Comparison of ENCODE assay signal across 8 cellular contexts in the genomic region with DNA sequence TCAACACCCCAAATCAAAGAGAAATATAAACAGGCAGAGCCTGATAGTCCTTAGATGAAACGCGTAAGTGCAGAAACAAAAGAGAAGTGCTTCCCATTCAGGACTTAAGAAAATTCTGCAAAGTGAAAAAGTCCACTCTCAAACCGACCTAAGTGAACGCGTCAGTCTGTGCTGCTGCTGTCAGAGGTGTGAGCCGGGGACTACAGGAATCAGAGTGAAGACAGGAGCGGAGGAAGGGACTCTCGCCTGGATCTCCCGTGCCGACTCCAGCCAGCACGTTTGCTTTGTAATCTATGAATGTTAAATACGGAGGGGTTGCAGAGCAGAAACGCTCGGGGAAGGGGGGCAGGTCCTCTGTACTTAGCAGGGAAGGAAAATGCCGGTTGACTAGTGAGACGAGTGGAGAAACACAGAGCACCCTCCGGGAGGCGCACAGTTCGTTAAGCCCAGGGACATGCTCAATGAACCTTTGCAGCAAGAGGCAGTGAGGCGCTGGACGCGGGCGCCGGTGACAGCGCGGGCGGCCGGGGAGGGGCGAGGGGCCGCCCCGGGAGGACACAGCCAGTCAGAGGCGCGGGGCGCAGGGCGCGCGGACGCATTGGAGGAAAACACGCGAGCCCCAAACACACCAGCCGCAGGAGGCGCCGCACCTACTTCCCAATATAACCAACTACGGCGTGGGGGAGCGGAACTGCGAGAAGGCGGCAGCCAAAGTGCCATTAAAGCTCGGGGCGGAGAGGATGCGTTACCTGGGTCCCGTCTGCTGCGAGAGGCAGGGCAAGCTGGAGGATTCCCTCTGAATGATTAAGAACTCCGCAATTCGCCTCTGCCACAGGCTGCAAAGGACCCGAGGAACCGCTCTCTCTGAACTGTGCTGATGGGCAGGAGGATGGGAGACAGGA. TPM values are rescaled to one million over a fixed set of nuclear protein-coding genes. Genes with fewer than 3 reads are reported as not detected.
DNase-seq lines count a peak whose midpoint lies in the region; ATAC-seq, FAIRE-seq and TF ChIP-seq lines count a peak whose summit lies in the region.

Gene CNTN5 (plus strand): TSS at position 626 of the 902 bp plus-strand sequence.

- H3K4me1 Mint-ChIP-seq in activated CD8-positive, alpha-beta T cell treated with anti-CD3 and anti-CD28 coated beads, Interleukin-2, amount 10 ng/mL, durations not matched to agents 7 days and 5 days (ENCODE audit: low read depth) = peaks cover 6% of the 10 kb centered on the region
- peaks cover 15% of the 10 kb centered on the region for H3K4me1 Mint-ChIP-seq in neural progenitor cell

- H3K36me3 ChIP-seq in A673 (ENCODE audit: insufficient read depth, low read length, poor library complexity, severe bottlenecking) = no peaks in the 10 kb centered on the region
- H3K36me3 ChIP-seq in neural progenitor cell = no peaks in the 10 kb centered on the region

- peak within 1 kb of the TSS; percentile 22 for H3K4me3 Mint-ChIP-seq in activated CD8-positive, alpha-beta T cell treated with anti-CD3 and anti-CD28 coated beads, Interleukin-2, amount 10 ng/mL, durations not matched to agents 7 days and 5 days
- peak within 1 kb of the TSS; percentile 93 for H3K4me3 Mint-ChIP-seq in neural progenitor cell

- no peaks in the 10 kb centered on the region for H3K9me3 Mint-ChIP-seq in activated CD8-positive, alpha-beta T cell treated with anti-CD3 and anti-CD28 coated beads, Interleukin-2, amount 10 ng/mL, durations not matched to agents 7 days and 5 days (ENCODE audit: insufficient read depth)
- H3K9me3 Mint-ChIP-seq in neural progenitor cell = no peaks in the 10 kb centered on the region

- H3K79me2 ChIP-seq in neural progenitor cell (ENCODE audit: low read depth) = no peaks in the 10 kb centered on the region

- intact Hi-C loops in A673 (cut with micrococcal nuclease; ENCODE audit: unreplicated experiment) = loop anchor here (2.0 kb wide), 1 partner anchor 718 kb away; no protein-coding TSS in a partner anchor

- no peaks in the 10 kb centered on the region for H3K36me3 Mint-ChIP-seq in activated CD8-positive, alpha-beta T cell treated with anti-CD3 and anti-CD28 coated beads, Interleukin-2, amount 10 ng/mL, durations not matched to agents 7 days and 5 days (ENCODE audit: low read depth)
- H3K36me3 Mint-ChIP-seq in neural progenitor cell = no peaks in the 10 kb centered on the region

- CTCF ChIA-PET in A673 (lab: Charles Lee) = no interaction called here
- CTCF ChIA-PET in activated CD8-positive, alpha-beta T cell treated with anti-CD3 and anti-CD28 coated beads, Interleukin-2, amount 10 ng/mL, durations not matched to agents 7 days and 5 days (lab: Charles Lee) = no interaction called here

- no peaks in the 10 kb centered on the region for H4K20me1 ChIP-seq in neural progenitor cell (ENCODE audit: low read depth)

- no peak within 1 kb of the TSS for H3K27ac ChIP-seq in A673 (ENCODE audit: low read depth, low read length, poor library complexity, severe bottlenecking)
- no peak within 1 kb of the TSS for H3K27ac ChIP-seq in neural progenitor cell

- peak within 1 kb of the TSS; percentile 78 for H3K4me2 ChIP-seq in neural progenitor cell

- DNase-seq in A673 (ENCODE audit: low spot score) (peak; percentile 62), NCI-H1930 (lab: John Stamatoyannopoulos, UW) (peak; percentile 25 to 37), frontal cortex (ENCODE audit: low spot score in 2 of 2) (peak in 1 of 2 donors; percentile 15), neural progenitor cell (ENCODE audit: low spot score) (peak; percentile 85)
- peak; percentile 25 for DNase-seq in activated CD8-positive, alpha-beta T cell treated with anti-CD3 and anti-CD28 coated beads, Interleukin-2, amount 10 ng/mL, durations not matched to agents 7 days and 5 days

- H3K9me3 ChIP-seq in A673 (ENCODE audit: low read depth, low read length, poor library complexity, severe bottlenecking) (no peaks in the 10 kb centered on the region), neural progenitor cell (ENCODE audit: low read depth) (no peaks in the 10 kb centered on the region)

- ATAC-seq in GM19023 (IDR thresholded peaks at IDR 0.05; ENCODE audit: unreplicated experiment) = peak; percentile 54
- ATAC-seq in activated CD8-positive, alpha-beta T cell treated with anti-CD3 and anti-CD28 coated beads, Interleukin-2, amount 10 ng/mL, durations not matched to agents 7 days and 5 days = peak; percentile 65
- ATAC-seq in GM21786 (IDR thresholded peaks at IDR 0.05; ENCODE audit: unreplicated experiment) = no peak
- no peak for ATAC-seq in GM21515 (IDR thresholded peaks at IDR 0.05; ENCODE audit: unreplicated experiment)

- H3F3A ChIP-seq in neural progenitor cell (ENCODE audit: low read depth) = peaks cover 13% of the 10 kb centered on the region

- TF ChIP-seq CTCF in A673 (conservative IDR thresholded peaks at IDR 0.05; ENCODE audit: low read depth, low read length) (peak; percentile 19; the same call in 1 of the 2 replicates), neural progenitor cell (IDR thresholded peaks at IDR 0.05) (peak; percentile 32)

- peak within 1 kb of the TSS; percentile 84 for H2AFZ ChIP-seq in neural progenitor cell (replicated peaks)

- POLR2A ChIA-PET in A673 (lab: Charles Lee; ENCODE audit: low non-redundant PET) = no interaction called here
- POLR2A ChIA-PET in activated CD8-positive, alpha-beta T cell treated with anti-CD3 and anti-CD28 coated beads, Interleukin-2, amount 10 ng/mL, durations not matched to agents 7 days and 5 days (lab: Charles Lee) = no interaction called here

- H3K27me3 ChIP-seq in A673 (replicated peaks; ENCODE audit: insufficient read depth, low read depth, low read length, poor library complexity) (no peaks in the 10 kb centered on the region), neural progenitor cell (peaks cover 51% of the 10 kb centered on the region)

- H3K4me3 ChIP-seq in A673 (ENCODE audit: low read depth, low read length, poor library complexity, severe bottlenecking) = peak within 1 kb of the TSS; percentile 41
- H3K4me3 ChIP-seq in neural progenitor cell = peak within 1 kb of the TSS; percentile 63

- peaks cover 7% of the 10 kb centered on the region for H3K4me1 ChIP-seq in A673 (ENCODE audit: insufficient read depth, low read length, poor library complexity, severe bottlenecking)
- peaks cover 4% of the 10 kb centered on the region for H3K4me1 ChIP-seq in neural progenitor cell

- BruUV-seq in A673 (replicated peaks; lab: Mats Ljungman, UMichigan) = no TSS peak

- no peak within 1 kb of the TSS for H3K27ac Mint-ChIP-seq in activated CD8-positive, alpha-beta T cell treated with anti-CD3 and anti-CD28 coated beads, Interleukin-2, amount 10 ng/mL, durations not matched to agents 7 days and 5 days
- H3K27ac Mint-ChIP-seq in neural progenitor cell = no peak within 1 kb of the TSS

- FAIRE-seq in frontal cortex (lab: Jason Lieb, UNC) = no peak

- peaks cover 20% of the 10 kb centered on the region for H3K27me3 Mint-ChIP-seq in activated CD8-positive, alpha-beta T cell treated with anti-CD3 and anti-CD28 coated beads, Interleukin-2, amount 10 ng/mL, durations not matched to agents 7 days and 5 days (ENCODE audit: low read depth)
- H3K27me3 Mint-ChIP-seq in neural progenitor cell (ENCODE audit: insufficient read depth, low read depth) = peaks cover 9% of the 10 kb centered on the region

- H3K9ac ChIP-seq in neural progenitor cell = no peak within 1 kb of the TSS

RNA-seq across cellular contexts. Expression of gene CNTN5, which starts in this region (rescaled TPM):
- total RNA-seq in A673 (2021) = 0.66 and 0.80 TPM in 2 replicates
- total RNA-seq in activated CD8-positive, alpha-beta T cell treated with anti-CD3 and anti-CD28 coated beads, Interleukin-2, amount 10 ng/mL, durations not matched to agents 7 days and 5 days = not detected
- 17.9 TPM for total RNA-seq in frontal cortex
- total RNA-seq in neural progenitor cell (ENCODE audit: low replicate concordance) = 0.03 and 0.19 TPM in 2 replicates

Comparison
In these comparisons a context has a peak if more than half of its experiments do, and no peak if none do; other contexts are left out.
1. RNA of gene CNTN5 (total RNA-seq): 17.9 TPM in frontal cortex (single experiment); 0.66 to 0.80 TPM in A673, 0.03 to 0.19 TPM in neural progenitor cell and not detected in activated CD8-positive, alpha-beta T cell treated with anti-CD3 and anti-CD28 coated beads, Interleukin-2, amount 10 ng/mL, durations not matched to agents 7 days and 5 days; every median in the first group is over 10 times any median in the second.
2. Peak in DNase-seq and H3K4me3 ChIP-seq in A673; RNA of the gene not detected or under 1 TPM.
3. Peak in DNase-seq and ATAC-seq in activated CD8-positive, alpha-beta T cell treated with anti-CD3 and anti-CD28 coated beads, Interleukin-2, amount 10 ng/mL, durations not matched to agents 7 days and 5 days; RNA of the gene not detected or under 1 TPM.
4. Peak in DNase-seq, H3K4me3 ChIP-seq and H3K4me2 ChIP-seq in neural progenitor cell; RNA of the gene not detected or under 1 TPM.